ENCODE assay signal across 1 cellular context in the genomic region with DNA sequence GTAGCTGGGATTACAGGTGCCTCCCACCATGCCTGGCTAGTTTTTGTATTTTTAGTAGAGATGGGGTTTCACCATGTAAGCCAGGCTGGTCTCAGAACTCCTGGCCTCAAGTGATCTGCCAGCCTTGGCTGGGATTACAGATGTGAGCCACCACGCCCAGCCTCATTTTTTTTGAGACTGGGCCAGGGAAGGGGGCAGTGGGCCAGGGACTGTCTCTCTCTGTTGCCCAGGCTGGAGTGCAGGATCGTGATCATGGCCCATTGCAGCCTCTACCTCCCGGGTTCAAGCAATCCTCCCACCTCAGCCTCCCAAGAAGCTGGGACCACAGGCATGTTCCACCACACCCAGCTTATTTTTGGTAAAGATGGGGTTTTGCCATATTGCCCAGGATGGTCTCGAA.
TF ChIP-seq lines count a peak whose summit lies in the region.

No MANE protein-coding gene starts in this region.

TF ChIP-seq in IMR-90, 13 proteins besides CTCF, POLR2A, EP300 and RAD21:
- TF ChIP-seq MAZ (IDR thresholded peaks at IDR 0.05; ENCODE audit: borderline replicate concordance, low read depth, low read length) (no peak), SMC3 (IDR thresholded peaks at IDR 0.05; ENCODE audit: low read depth, low read length) (no peak), FOS (IDR thresholded peaks at IDR 0.05; ENCODE audit: low read depth, low read length) (no peak), CHD1 (IDR thresholded peaks at IDR 0.05; ENCODE audit: low read depth, low read length) (no peak), MAFK (IDR thresholded peaks at IDR 0.05; ENCODE audit: low read depth, low read length) (no peak), CEBPB (IDR thresholded peaks at IDR 0.05; ENCODE audit: low read depth, low read length) (no peak), BHLHE40 (IDR thresholded peaks at IDR 0.05; ENCODE audit: low read depth, low read length) (no peak), MXI1 (IDR thresholded peaks at IDR 0.05; ENCODE audit: borderline replicate concordance, low read depth, low read length) (no peak), RCOR1 (IDR thresholded peaks at IDR 0.05; ENCODE audit: insufficient replicate concordance, low read length) (no peak)
- TF ChIP-seq, protein P1, sequence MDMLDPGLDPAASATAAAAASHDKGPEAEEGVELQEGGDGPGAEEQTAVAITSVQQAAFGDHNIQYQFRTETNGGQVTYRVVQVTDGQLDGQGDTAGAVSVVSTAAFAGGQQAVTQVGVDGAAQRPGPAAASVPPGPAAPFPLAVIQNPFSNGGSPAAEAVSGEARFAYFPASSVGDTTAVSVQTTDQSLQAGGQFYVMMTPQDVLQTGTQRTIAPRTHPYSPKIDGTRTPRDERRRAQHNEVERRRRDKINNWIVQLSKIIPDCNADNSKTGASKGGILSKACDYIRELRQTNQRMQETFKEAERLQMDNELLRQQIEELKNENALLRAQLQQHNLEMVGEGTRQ (IDR thresholded peaks at IDR 0.05; ENCODE audit: low read depth, low read length): no peak
- TF ChIP-seq, protein P2, sequence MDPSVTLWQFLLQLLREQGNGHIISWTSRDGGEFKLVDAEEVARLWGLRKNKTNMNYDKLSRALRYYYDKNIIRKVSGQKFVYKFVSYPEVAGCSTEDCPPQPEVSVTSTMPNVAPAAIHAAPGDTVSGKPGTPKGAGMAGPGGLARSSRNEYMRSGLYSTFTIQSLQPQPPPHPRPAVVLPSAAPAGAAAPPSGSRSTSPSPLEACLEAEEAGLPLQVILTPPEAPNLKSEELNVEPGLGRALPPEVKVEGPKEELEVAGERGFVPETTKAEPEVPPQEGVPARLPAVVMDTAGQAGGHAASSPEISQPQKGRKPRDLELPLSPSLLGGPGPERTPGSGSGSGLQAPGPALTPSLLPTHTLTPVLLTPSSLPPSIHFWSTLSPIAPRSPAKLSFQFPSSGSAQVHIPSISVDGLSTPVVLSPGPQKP (IDR thresholded peaks at IDR 0.05; ENCODE audit: borderline replicate concordance, low read depth, low read length): no peak
